ENCODE assay signal across 2 cellular contexts in the genomic region with DNA sequence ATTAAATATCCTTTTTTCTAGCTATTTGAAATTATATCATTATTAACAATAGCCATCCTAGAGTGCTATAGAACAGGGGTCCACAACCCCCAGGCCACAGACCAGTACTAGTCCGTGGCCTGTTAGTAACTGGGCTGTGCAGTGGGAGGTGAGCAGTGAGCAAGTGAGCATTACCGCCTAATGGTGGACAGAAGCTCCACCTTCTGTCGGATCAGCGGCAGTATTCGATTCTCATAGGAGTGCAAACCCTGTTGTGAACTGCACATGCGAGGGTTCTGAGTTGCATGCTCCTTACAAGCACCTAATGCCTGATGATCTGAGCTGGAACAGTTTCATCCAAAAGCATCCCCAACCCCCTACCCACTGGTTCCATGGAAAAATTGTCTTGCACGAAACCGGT.
TF ChIP-seq lines count a peak whose summit lies in the region.

No MANE protein-coding gene starts in this region.

TF ChIP-seq in HepG2, 621 proteins besides CTCF, POLR2A, EP300 and RAD21:
- TF ChIP-seq STAG1 (CRISPR knock-in tag; IDR thresholded peaks at IDR 0.05) (peak; percentile 55), MTA3 (CRISPR knock-in tag; IDR thresholded peaks at IDR 0.05) (no peak)

TF ChIP-seq in H1, 55 proteins besides CTCF, POLR2A, EP300 and RAD21:
- TF ChIP-seq FOSL1 (IDR thresholded peaks at IDR 0.05; ENCODE audit: insufficient read depth, low read depth, low read length) (no peak), USF2 (IDR thresholded peaks at IDR 0.05; ENCODE audit: low read length) (no peak), KDM4A (IDR thresholded peaks at IDR 0.05; ENCODE audit: low read depth, low read length, severe bottlenecking) (no peak), JUND (IDR thresholded peaks at IDR 0.05; ENCODE audit: low read length) (no peak), CTBP2 (IDR thresholded peaks at IDR 0.05; ENCODE audit: borderline replicate concordance, insufficient read depth, insufficient read length, low read length) (no peak), HDAC6 (IDR thresholded peaks at IDR 0.05; ENCODE audit: low read depth, low read length) (no peak)
- TF ChIP-seq, protein P1, sequence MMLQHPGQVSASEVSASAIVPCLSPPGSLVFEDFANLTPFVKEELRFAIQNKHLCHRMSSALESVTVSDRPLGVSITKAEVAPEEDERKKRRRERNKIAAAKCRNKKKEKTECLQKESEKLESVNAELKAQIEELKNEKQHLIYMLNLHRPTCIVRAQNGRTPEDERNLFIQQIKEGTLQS (IDR thresholded peaks at IDR 0.05; ENCODE audit: insufficient read depth, low read depth, low read length), result no peak
TF ChIP-seq in H1: peak in this region for 0.
